Comparison of ENCODE assay signal across 17 cellular contexts in genomic region chr1:52238474-52238873, GRCh38.
DNase-seq lines count a peak whose midpoint lies in the region; ATAC-seq and TF ChIP-seq lines count a peak whose summit lies in the region.
"Had no signal": no experiment of that assay in that cellular context is flagged by ENCODE, and none has a peak within 500 bp of the region (broad histone marks: within the 10 kb centered on the region; RNA-seq: fewer than 3 reads in every experiment).

No MANE protein-coding gene starts in this region.

- TF ChIP-seq EP300 in upper lobe of left lung (IDR thresholded peaks at IDR 0.05): no peak

- TF ChIP-seq CTCF in PC-3 (conservative IDR thresholded peaks at IDR 0.05; ENCODE audit: low read depth, low read length) (no peak), upper lobe of left lung (IDR thresholded peaks at IDR 0.05) (no peak)

- H3K4me2 ChIP-seq in PC-3 (ENCODE audit: low read length): peak overlapping the region; percentile 49

- no peak overlapping the region for H3K4me3 Mint-ChIP-seq in activated T-helper 2 cell treated with anti-CD3 and anti-CD28 coated beads, Interferon-gamma antibody, Interleukin-2, Interleukin-4, amounts not matched to agents 10 μg/mL and 5 μg/mL and 100 μg/mL, durations not matched to agents 14 hours and 24 hours and 36 hours (ENCODE audit: low read depth)
- H3K4me3 Mint-ChIP-seq: CD4-positive, alpha-beta memory T cell had no signal

- H3K4me1 Mint-ChIP-seq in activated T-helper 2 cell treated with anti-CD3 and anti-CD28 coated beads, Interferon-gamma antibody, Interleukin-2, Interleukin-4, amounts not matched to agents 10 μg/mL and 5 μg/mL and 100 μg/mL, durations not matched to agents 14 hours and 24 hours and 36 hours (ENCODE audit: low read depth): peaks cover 1% of the 10 kb centered on the region

- CTCF ChIA-PET in PC-3 (lab: Charles Lee): no interaction called here

- H3K9me3 Mint-ChIP-seq in activated T-helper 2 cell treated with anti-CD3 and anti-CD28 coated beads, Interferon-gamma antibody, Interleukin-2, Interleukin-4, amounts not matched to agents 10 μg/mL and 5 μg/mL and 100 μg/mL, durations not matched to agents 14 hours and 24 hours and 36 hours: no peaks in the 10 kb centered on the region
- H3K9me3 Mint-ChIP-seq: CD4-positive, alpha-beta memory T cell had no signal

- no peak overlapping the region for H2AFZ ChIP-seq in PC-3 (ENCODE audit: low read length)

- H3K36me3 ChIP-seq in PC-3 (ENCODE audit: low read depth, low read length) (no peaks in the 10 kb centered on the region), upper lobe of left lung (no peaks in the 10 kb centered on the region)

- 75 to 88% methylated on average over 2 of the region's 2 CpGs for WGBS in upper lobe of left lung, 2 donors

- no peaks in the 10 kb centered on the region for H4K20me1 ChIP-seq in PC-3 (ENCODE audit: low read length)

- no peaks in the 10 kb centered on the region for H3F3A ChIP-seq in PC-3 (ENCODE audit: low read length, unreplicated experiment)

- no peaks in the 10 kb centered on the region for H3K79me2 ChIP-seq in PC-3 (ENCODE audit: low read length)

- peak overlapping the region; percentile 44 for H3K27ac ChIP-seq in PC-3 (ENCODE audit: low read length)
- H3K27ac ChIP-seq in upper lobe of left lung: no peak overlapping the region
- H3K27ac ChIP-seq: body of pancreas, SK-N-MC, tibial artery had no signal

- no TSS peak for BruUV-seq in PC-3 (replicated peaks; lab: Mats Ljungman, UMichigan)

- no peak for TF ChIP-seq POLR2A in upper lobe of left lung (IDR thresholded peaks at IDR 0.05)

- H3K9ac ChIP-seq in PC-3 (ENCODE audit: low read length): no peak overlapping the region

- intact Hi-C loops in PC-3 (cut with micrococcal nuclease): loop anchor here (5.0 kb wide), 1 partner anchor 96 kb away; the partner anchor contains the start of gene ZFYVE9
- intact Hi-C loops in activated T-helper 2 cell treated with anti-CD3 and anti-CD28 coated beads, Interferon-gamma antibody, Interleukin-2, Interleukin-4, amounts not matched to agents 10 μg/mL and 5 μg/mL and 100 μg/mL, durations not matched to agents 14 hours and 24 hours and 36 hours (cut with micrococcal nuclease): no loop called here

- H3K27me3 Mint-ChIP-seq in activated T-helper 2 cell treated with anti-CD3 and anti-CD28 coated beads, Interferon-gamma antibody, Interleukin-2, Interleukin-4, amounts not matched to agents 10 μg/mL and 5 μg/mL and 100 μg/mL, durations not matched to agents 14 hours and 24 hours and 36 hours (ENCODE audit: low read depth): peaks cover 17% of the 10 kb centered on the region
- H3K27me3 Mint-ChIP-seq: CD4-positive, alpha-beta memory T cell had no signal

- peak; percentile 85 for DNase-seq in EH (ENCODE audit: low read depth)
- DNase-seq in PC-3: peak; percentile 77
- DNase-seq in dermis blood vessel endothelial cell: peak; percentile 60
- peak; percentile 26 for DNase-seq in pulmonary artery endothelial cell (ENCODE audit: low read depth, low spot score)
- DNase-seq in upper lobe of left lung: no peak
- DNase-seq in DMS114 treated with DMSO at 0.1 percent for 48 hours (lab: John Stamatoyannopoulos, UW; ENCODE audit: unreplicated experiment): no peak
- no peak for DNase-seq in activated T-helper 2 cell treated with anti-CD3 and anti-CD28 coated beads, Interferon-gamma antibody, Interleukin-2, Interleukin-4, amounts not matched to agents 10 μg/mL and 5 μg/mL and 100 μg/mL, durations not matched to agents 14 hours and 24 hours and 36 hours (ENCODE audit: low spot score)
- DNase-seq: activated effector memory CD4-positive, alpha-beta T cell treated with anti-CD3 and anti-CD28 coated beads, Interleukin-2, amount 50 U/mL, for 16 hours; body of pancreas; CD4-positive, alpha-beta memory T cell; effector CD8-positive, alpha-beta T cell; glutamatergic neuron; kidney; posterior cingulate gyrus; tibial artery had no signal

- POLR2A ChIA-PET in PC-3 (lab: Charles Lee; ENCODE audit: unreplicated experiment): no interaction called here

- H3K4me3 ChIP-seq in PC-3 (ENCODE audit: low read length) (no peak overlapping the region), upper lobe of left lung (no peak overlapping the region)
- H3K4me3 ChIP-seq: body of pancreas, SK-N-MC, tibial artery had no signal

- peak; percentile 76 for ATAC-seq in PC-3
- no peak for ATAC-seq in upper lobe of left lung (ENCODE audit: low FRiP score in 2 of 2)
- no peak for ATAC-seq in GM21360 (IDR thresholded peaks at IDR 0.05; ENCODE audit: unreplicated experiment)
- ATAC-seq: body of pancreas had no signal

- H3K27me3 ChIP-seq in PC-3 (ENCODE audit: low read length): no peaks in the 10 kb centered on the region
- no peaks in the 10 kb centered on the region for H3K27me3 ChIP-seq in upper lobe of left lung
- H3K27me3 ChIP-seq: body of pancreas, tibial artery had no signal

- H3K9me2 ChIP-seq in PC-3 (replicated peaks; ENCODE audit: low read length): no peaks in the 10 kb centered on the region

- H3K9me3 ChIP-seq in PC-3 (ENCODE audit: low read length): no peaks in the 10 kb centered on the region
- H3K9me3 ChIP-seq in upper lobe of left lung: no peaks in the 10 kb centered on the region
- H3K9me3 ChIP-seq: body of pancreas, tibial artery had no signal

- H3K4me1 ChIP-seq in PC-3 (ENCODE audit: insufficient read depth, low read length) (peaks cover 33% of the 10 kb centered on the region), upper lobe of left lung (peaks cover 10 to 16% (median 12%) of the 10 kb centered on the region in 4 donors)
- H3K4me1 ChIP-seq: body of pancreas, tibial artery had no signal

- no peak overlapping the region for H3K27ac Mint-ChIP-seq in activated T-helper 2 cell treated with anti-CD3 and anti-CD28 coated beads, Interferon-gamma antibody, Interleukin-2, Interleukin-4, amounts not matched to agents 10 μg/mL and 5 μg/mL and 100 μg/mL, durations not matched to agents 14 hours and 24 hours and 36 hours
- H3K27ac Mint-ChIP-seq: CD4-positive, alpha-beta memory T cell had no signal

- no peaks in the 10 kb centered on the region for H3K36me3 Mint-ChIP-seq in activated T-helper 2 cell treated with anti-CD3 and anti-CD28 coated beads, Interferon-gamma antibody, Interleukin-2, Interleukin-4, amounts not matched to agents 10 μg/mL and 5 μg/mL and 100 μg/mL, durations not matched to agents 14 hours and 24 hours and 36 hours (ENCODE audit: low read depth)

Comparison
In these comparisons a context has a peak if more than half of its experiments do, and no peak if none do; other contexts are left out.
1. DNase-seq: peak in EH (single experiment), PC-3 (single experiment), dermis blood vessel endothelial cell (single experiment) and pulmonary artery endothelial cell (single experiment); none in upper lobe of left lung (0 of 2), DMS114 treated with DMSO at 0.1 percent for 48 hours (single experiment) and activated T-helper 2 cell treated with anti-CD3 and anti-CD28 coated beads, Interferon-gamma antibody, Interleukin-2, Interleukin-4, amounts not matched to agents 10 μg/mL and 5 μg/mL and 100 μg/mL, durations not matched to agents 14 hours and 24 hours and 36 hours (single experiment).